ENCODE assay signal across 8 cellular contexts in genomic region chr14:74302634-74303569, GRCh38. TPM values are rescaled to one million over a fixed set of nuclear protein-coding genes. Genes with fewer than 3 reads are reported as not detected.
A peak's percentile ranks its signal among the peaks of the same experiment; 100 is the strongest.
DNase-seq lines count a peak whose midpoint lies in the region; ATAC-seq lines count a peak whose summit lies in the region.

Gene ABCD4 (minus strand): TSS chr14:74302934. CDS start chr14:74302912, 22 bp downstream.

- intact Hi-C loops in left colon (cut with DNase I, micrococcal nuclease): no loop called here

- no peaks in the 10 kb centered on the region for H3K27me3 ChIP-seq in BLaER1

- H4K20me1 ChIP-seq in BLaER1: peaks cover 41% of the 10 kb centered on the region

- DNase-seq in GM19238 (ENCODE audit: insufficient read length, low spot score) (peak; percentile 77), NCI-H510A treated with DMSO at 0.1 percent for 48 hours (lab: John Stamatoyannopoulos, UW) (peak; percentile 91), left colon (peak; percentile 95 to 97)
- DNase-seq in activated CD4-positive, alpha-beta T cell treated with anti-CD3 and anti-CD28 coated beads for 4 hours: peak; percentile 80 to 83
- peak; percentile 88 for DNase-seq in stimulated activated CD4-positive, alpha-beta T cell treated with anti-CD3 and anti-CD28 coated beads, Interleukin-1b, Interleukin-23, amount 100 ng/mL, for 48 hours

- H3K4me2 ChIP-seq in BLaER1: peak within 1 kb of the TSS; percentile 89

- H3K4me1 ChIP-seq in BLaER1: peaks cover 34% of the 10 kb centered on the region

- peak within 1 kb of the TSS; percentile 82 for H3K9ac ChIP-seq in BLaER1

- ATAC-seq in HG03442 (IDR thresholded peaks at IDR 0.05; ENCODE audit: unreplicated experiment): peak; percentile 93
- ATAC-seq in left colon: peak; percentile 98

- peaks cover 30% of the 10 kb centered on the region for H3K36me3 ChIP-seq in BLaER1

- peak within 1 kb of the TSS; percentile 72 for H3K27ac ChIP-seq in BLaER1
- peak within 1 kb of the TSS; percentile 69 for H3K27ac ChIP-seq in cingulate gyrus (ENCODE audit: low read depth, low read length)

- H3K4me3 ChIP-seq in BLaER1: peak within 1 kb of the TSS; percentile 80

- H3K9me3 ChIP-seq in BLaER1: no peaks in the 10 kb centered on the region

RNA-seq across cellular contexts. Expression of gene ABCD4, which starts in this region (rescaled TPM):
- 10 to 100 TPM; 52.6 to 54.0 TPM for total RNA-seq in left colon

Comparison
In these comparisons a context has a peak if more than half of its experiments do, and no peak if none do; other contexts are left out.
1. Peak in every context shown above with its lines: DNase-seq, ATAC-seq, H3K4me3 ChIP-seq and H3K27ac ChIP-seq.